17 cellular contexts compared by ENCODE assay signal in genomic region chr13:64551755-64552154, GRCh38.
DNase-seq lines count a peak whose midpoint lies in the region; ATAC-seq and TF ChIP-seq lines count a peak whose summit lies in the region.
"Had no signal": no experiment of that assay in that cellular context is flagged by ENCODE, and none has a peak within 500 bp of the region (broad histone marks: within the 10 kb centered on the region; RNA-seq: fewer than 3 reads in every experiment).

No MANE protein-coding gene starts in this region.

- TF ChIP-seq CTCF in AG04450 (IDR thresholded peaks at IDR 0.05; ENCODE audit: low read depth, low read length) (no peak), HFFc6 (IDR thresholded peaks at IDR 0.05) (no peak), fibroblast of mammary gland (conservative IDR thresholded peaks at IDR 0.05; ENCODE audit: control insufficient read depth, insufficient read depth, low read depth, low read length) (no peak), gastroesophageal sphincter (IDR thresholded peaks at IDR 0.05) (no peak)

- H3K4me3 ChIP-seq in AG04450 (ENCODE audit: low read depth, low read length) (no peak overlapping the region), fibroblast of mammary gland (ENCODE audit: control insufficient read depth, low read depth, low read length) (no peak overlapping the region), gastroesophageal sphincter (no peak overlapping the region)
- H3K4me3 ChIP-seq: adrenal gland, BLaER1, K562 had no signal

- H3K27me3 ChIP-seq in AG04450 (ENCODE audit: control insufficient read depth, insufficient read depth, low read length) (no peaks in the 10 kb centered on the region), gastroesophageal sphincter (no peaks in the 10 kb centered on the region)
- H3K27me3 ChIP-seq: adrenal gland, BLaER1 had no signal

- H3K27me3 Mint-ChIP-seq in HFFc6 (ENCODE audit: insufficient read depth): no peaks in the 10 kb centered on the region
- H3K27me3 Mint-ChIP-seq: activated T-cell treated with anti-CD3 and anti-CD28 coated beads, Interleukin-2, amount 50 U/mL, for 24 hours; stimulated activated naive CD8-positive, alpha-beta T cell treated with anti-CD3 and anti-CD28 coated beads, Interleukin-15, amount 100 ng/mL, for 72 hours had no signal

- no peak for TF ChIP-seq POLR2A in gastroesophageal sphincter (IDR thresholded peaks at IDR 0.05)

- H3K36me3 Mint-ChIP-seq in HFFc6 (ENCODE audit: low read depth): peaks cover 10% of the 10 kb centered on the region; the same call in 1 of the 2 replicates

- H3K27ac Mint-ChIP-seq in HFFc6: no peak overlapping the region
- H3K27ac Mint-ChIP-seq: activated T-cell treated with anti-CD3 and anti-CD28 coated beads, Interleukin-2, amount 50 U/mL, for 24 hours; stimulated activated naive CD8-positive, alpha-beta T cell treated with anti-CD3 and anti-CD28 coated beads, Interleukin-15, amount 100 ng/mL, for 72 hours had no signal

- H3K36me3 ChIP-seq in gastroesophageal sphincter: no peaks in the 10 kb centered on the region
- H3K36me3 ChIP-seq: adrenal gland, BLaER1 had no signal

- intact Hi-C loops in sciatic nerve (cut with DNase I): no loop called here

- 60 to 85% methylated on average over 1 of the region's 1 CpG for WGBS in gastroesophageal sphincter (ENCODE audit: low coverage in 1 of 2), 2 donors

- H3K9me3 ChIP-seq in AG04450 (ENCODE audit: control insufficient read depth, insufficient read depth, low read length) (no peaks in the 10 kb centered on the region), gastroesophageal sphincter (no peaks in the 10 kb centered on the region)
- H3K9me3 ChIP-seq: adrenal gland, BLaER1 had no signal

- H3K9me3 Mint-ChIP-seq in HFFc6: peaks cover 9% of the 10 kb centered on the region; the same call in 1 of the 2 replicates

- DNase-seq in AG04450 (ENCODE audit: low read depth, low spot score) (peak; percentile 57), HFFc6 (peak; percentile 76), SHP77 (lab: John Stamatoyannopoulos, UW) (peak; percentile 56 to 66), fibroblast of mammary gland (ENCODE audit: low read depth) (peak; percentile 89), sciatic nerve (ENCODE audit: low spot score) (no peak)
- no peak for DNase-seq in stimulated activated naive CD4-positive, alpha-beta T cell (lab: John Stamatoyannopoulos, UW)
- DNase-seq: activated CD4-positive, alpha-beta T cell treated with anti-CD3 and anti-CD28 coated beads for 4 hours; activated T-cell treated with anti-CD3 and anti-CD28 coated beads, Interleukin-2, amount 50 U/mL, for 24 hours; adrenal gland; GDM1; NCI-H1436 treated with DMSO at 0.1 percent for 48 hours; right cardiac atrium; stimulated activated naive CD8-positive, alpha-beta T cell treated with anti-CD3 and anti-CD28 coated beads, Interleukin-15, amount 100 ng/mL, for 72 hours had no signal

- no peaks in the 10 kb centered on the region for H3K4me1 ChIP-seq in gastroesophageal sphincter
- H3K4me1 ChIP-seq: adrenal gland, BLaER1 had no signal

- TF ChIP-seq EP300 in gastroesophageal sphincter (IDR thresholded peaks at IDR 0.05): no peak

- CTCF ChIA-PET in AG04450 (lab: Charles Lee): interaction anchor here (0.8 kb wide), 1 partner anchor 213 kb away, joined by 3 read pairs; no protein-coding TSS in a partner anchor

- POLR2A ChIA-PET in AG04450 (lab: Yijun Ruan, JAX): no interaction called here

- peaks cover 54% of the 10 kb centered on the region for H3K4me1 Mint-ChIP-seq in HFFc6 (ENCODE audit: low read depth)
- H3K4me1 Mint-ChIP-seq: stimulated activated naive CD8-positive, alpha-beta T cell treated with anti-CD3 and anti-CD28 coated beads, Interleukin-15, amount 100 ng/mL, for 72 hours had no signal

- no peak overlapping the region for H3K27ac ChIP-seq in AG04450 (ENCODE audit: low read depth, low read length)
- H3K27ac ChIP-seq in gastroesophageal sphincter: no peak overlapping the region
- H3K27ac ChIP-seq: adrenal gland, BLaER1 had no signal

- no peak for ATAC-seq in gastroesophageal sphincter
- no peak for ATAC-seq in HG03378 (IDR thresholded peaks at IDR 0.05; ENCODE audit: unreplicated experiment)
- ATAC-seq in sciatic nerve: no peak
- ATAC-seq: K562; right cardiac atrium; stimulated activated naive CD8-positive, alpha-beta T cell treated with anti-CD3 and anti-CD28 coated beads, Interleukin-15, amount 100 ng/mL, for 72 hours had no signal

- H3K4me3 Mint-ChIP-seq in HFFc6: no peak overlapping the region
- H3K4me3 Mint-ChIP-seq: activated T-cell treated with anti-CD3 and anti-CD28 coated beads, Interleukin-2, amount 50 U/mL, for 24 hours; stimulated activated naive CD8-positive, alpha-beta T cell treated with anti-CD3 and anti-CD28 coated beads, Interleukin-15, amount 100 ng/mL, for 72 hours had no signal

Comparison
In these comparisons a context has a peak if more than half of its experiments do, and no peak if none do; other contexts are left out.
1. DNase-seq: peak in AG04450 (single experiment), HFFc6 (single experiment), SHP77 (2 of 2) and fibroblast of mammary gland (single experiment); none in stimulated activated naive CD4-positive, alpha-beta T cell (0 of 6) and sciatic nerve (single experiment).